Comparison of ENCODE assay signal across 1 cellular context in the genomic region with DNA sequence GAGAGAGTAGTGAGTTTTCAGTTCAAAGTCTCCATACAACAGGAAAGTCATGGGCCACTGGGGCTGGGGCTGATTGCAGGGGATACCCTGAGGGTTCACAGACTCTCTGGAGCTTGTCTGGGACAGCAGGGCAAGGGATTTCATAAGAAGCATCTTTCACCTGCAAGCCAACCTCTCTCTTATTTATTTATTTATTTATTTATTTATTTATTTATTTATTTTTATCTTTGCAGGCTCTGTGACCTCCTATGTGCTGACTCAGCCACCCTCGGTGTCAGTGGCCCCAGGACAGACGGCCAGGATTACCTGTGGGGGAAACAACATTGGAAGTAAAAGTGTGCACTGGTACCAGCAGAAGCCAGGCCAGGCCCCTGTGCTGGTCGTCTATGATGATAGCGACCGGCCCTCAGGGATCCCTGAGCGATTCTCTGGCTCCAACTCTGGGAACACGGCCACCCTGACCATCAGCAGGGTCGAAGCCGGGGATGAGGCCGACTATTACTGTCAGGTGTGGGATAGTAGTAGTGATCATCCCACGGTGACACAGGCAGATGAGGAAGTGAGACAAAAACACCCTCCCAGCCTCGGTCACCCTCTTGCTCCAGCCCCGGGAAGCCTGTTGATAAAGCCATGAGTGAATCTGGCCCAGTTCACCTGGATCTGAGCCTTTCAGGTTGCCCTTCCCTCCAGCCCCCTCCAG.
TF ChIP-seq lines count a peak whose summit lies in the region.

No MANE protein-coding gene starts in this region.

TF ChIP-seq in A549, 52 proteins besides CTCF, POLR2A, EP300 and RAD21:
- TF ChIP-seq TFCP2L1 (CRISPR knock-in tag; IDR thresholded peaks at IDR 0.05) (no peak), FOSB (CRISPR knock-in tag; IDR thresholded peaks at IDR 0.05) (no peak), ZC3H11A (IDR thresholded peaks at IDR 0.05) (peak; percentile 81), RNF2 (IDR thresholded peaks at IDR 0.05; ENCODE audit: borderline replicate concordance, low read depth) (no peak), KDM1A (IDR thresholded peaks at IDR 0.05; ENCODE audit: low read depth) (no peak), FOSL2 (IDR thresholded peaks at IDR 0.05) (no peak), FOSL2 (CRISPR knock-in tag; IDR thresholded peaks at IDR 0.05) (no peak), GATA3 (IDR thresholded peaks at IDR 0.05; ENCODE audit: borderline replicate concordance) (no peak), HOXA7 (CRISPR knock-in tag; IDR thresholded peaks at IDR 0.05) (no peak), RARB (CRISPR knock-in tag; IDR thresholded peaks at IDR 0.05) (no peak)
